ENCODE assay signal across 9 cellular contexts in the genomic region with DNA sequence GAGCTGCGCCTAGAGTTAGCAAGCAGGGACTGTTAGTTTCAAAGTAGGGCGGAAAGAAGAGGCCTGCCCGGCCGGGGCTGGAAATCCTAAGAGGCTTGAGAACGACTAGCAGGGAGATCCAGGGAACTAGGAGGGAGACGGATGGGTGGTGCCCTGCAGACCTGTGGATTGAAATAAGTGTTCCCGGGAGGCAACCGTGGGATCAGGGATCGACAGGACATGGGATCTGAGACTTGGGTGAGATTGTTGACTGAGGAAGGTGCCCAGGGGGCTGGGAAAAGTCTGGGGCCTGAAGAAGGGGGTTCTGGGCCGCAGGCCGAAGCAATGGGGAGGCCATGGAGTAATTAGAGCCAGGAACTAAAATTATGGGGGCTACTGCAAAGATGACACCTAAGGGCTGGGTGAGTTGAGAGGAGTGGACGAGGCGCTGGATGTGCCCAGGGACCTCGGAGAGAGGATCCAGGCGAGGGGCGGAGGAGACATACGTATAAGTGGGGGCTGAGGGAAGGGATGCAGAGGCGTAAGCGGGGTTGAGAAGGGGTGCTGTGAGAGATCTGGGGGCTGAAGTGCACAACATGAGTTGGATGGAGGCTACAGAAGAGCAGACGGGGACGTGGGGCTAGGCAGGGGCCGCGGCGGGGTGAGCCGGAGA. TPM values are rescaled to one million over a fixed set of nuclear protein-coding genes. Genes with fewer than 3 reads are reported as not detected.
DNase-seq lines count a peak whose midpoint lies in the region; ATAC-seq and TF ChIP-seq lines count a peak whose summit lies in the region.
"Had no signal": no experiment of that assay in that cellular context is flagged by ENCODE, and none has a peak within 500 bp of the region (broad histone marks: within the 10 kb centered on the region; RNA-seq: fewer than 3 reads in every experiment).

No MANE protein-coding gene starts in this region.

- H3K27me3 Mint-ChIP-seq in WTC11 (ENCODE audit: low read depth) = no peaks in the 10 kb centered on the region
- no peaks in the 10 kb centered on the region for H3K27me3 Mint-ChIP-seq in progenitor cell of endocrine pancreas
- H3K27me3 Mint-ChIP-seq: naive B cell had no signal

- H3K36me3 Mint-ChIP-seq in WTC11 (no peaks in the 10 kb centered on the region), progenitor cell of endocrine pancreas (ENCODE audit: insufficient read depth) (no peaks in the 10 kb centered on the region)

- 1% methylated on average over 25 of the region's 25 CpGs for WGBS in right cardiac atrium

- H3K27ac ChIP-seq in right cardiac atrium (ENCODE audit: low read length) (peak overlapping the region; percentile 66), gastrocnemius medialis (peak overlapping the region; percentile 80 to 90 (median 84))

- no peak overlapping the region for H3K27ac Mint-ChIP-seq in WTC11
- H3K27ac Mint-ChIP-seq in progenitor cell of endocrine pancreas = no peak overlapping the region
- H3K27ac Mint-ChIP-seq: naive B cell had no signal

- H3K36me3 ChIP-seq in ES-I3 (ENCODE audit: insufficient read depth, low read length) = no peaks in the 10 kb centered on the region
- no peaks in the 10 kb centered on the region for H3K36me3 ChIP-seq in gastrocnemius medialis

- CTCF ChIA-PET in WTC11 (lab: Charles Lee) = interaction anchor here (1.1 to 1.7 kb wide), 4 partner anchors 36 to 482 kb away, joined by 4 to 11 read pairs (median 6); no protein-coding TSS in a partner anchor

- H3K4me3 Mint-ChIP-seq in WTC11 (no peak overlapping the region), progenitor cell of endocrine pancreas (ENCODE audit: low read depth) (no peak overlapping the region)
- H3K4me3 Mint-ChIP-seq: naive B cell had no signal

- peak overlapping the region; percentile 88 for H3K4me3 ChIP-seq in right cardiac atrium (ENCODE audit: low read length)
- peak overlapping the region; percentile 69 to 97 (median 89) for H3K4me3 ChIP-seq in gastrocnemius medialis

- H3K4me1 Mint-ChIP-seq in WTC11 (peaks cover 6% of the 10 kb centered on the region), progenitor cell of endocrine pancreas (ENCODE audit: low read depth) (peaks cover 3% of the 10 kb centered on the region)

- POLR2A ChIA-PET in WTC11 (lab: Charles Lee) = interaction anchor here (0.9 to 1.6 kb wide), 3 partner anchors 36 to 177 kb away, joined by 3 to 4 read pairs (median 3); no protein-coding TSS in a partner anchor

- H3K4me1 ChIP-seq in ES-I3 (ENCODE audit: insufficient read depth, low read length) (peaks cover 4% of the 10 kb centered on the region; the same call in 1 of the 2 replicates), right cardiac atrium (ENCODE audit: control insufficient read depth, insufficient read depth, low read length) (no peaks in the 10 kb centered on the region), gastrocnemius medialis (peaks cover 15 to 18% of the 10 kb centered on the region in 2 donors)

- H3K9me3 Mint-ChIP-seq in WTC11 = no peaks in the 10 kb centered on the region
- no peaks in the 10 kb centered on the region for H3K9me3 Mint-ChIP-seq in progenitor cell of endocrine pancreas (ENCODE audit: low read depth)
- H3K9me3 Mint-ChIP-seq: naive B cell had no signal

- DNase-seq in A172 (ENCODE audit: low spot score) (peak; percentile 8), HK-2 (ENCODE audit: unreplicated experiment) (peak; percentile 49), WTC11 (ENCODE audit: low spot score) (no peak), right cardiac atrium (peak; percentile 26 to 63 (median 57)), gastrocnemius medialis (no peak), progenitor cell of endocrine pancreas (ENCODE audit: low spot score, unreplicated experiment) (no peak), SHP77 treated with DMSO at 0.1 percent for 48 hours (lab: John Stamatoyannopoulos, UW) (no peak)

- intact Hi-C loops in right cardiac atrium (cut with DNase I) (no loop called here), gastrocnemius medialis (cut with DNase I; ENCODE audit: low total_unique reads) (loop anchor here (1.0 to 10.0 kb wide), 5 partner anchors 19 to 880 kb away; partner anchors contain the start of genes CDK17, METAP2 and SNRPF)

- H3K27me3 ChIP-seq in right cardiac atrium (ENCODE audit: control insufficient read depth, insufficient read depth) (no peaks in the 10 kb centered on the region), gastrocnemius medialis (no peaks in the 10 kb centered on the region)

- peak overlapping the region; percentile 85 for H3K9ac ChIP-seq in ES-I3 (ENCODE audit: low read depth, low read length)

- ATAC-seq in WTC11 = peak; percentile 16
- ATAC-seq in right cardiac atrium = peak; percentile 12 to 31
- peak; percentile 2 for ATAC-seq in gastrocnemius medialis

- TF ChIP-seq CTCF in WTC11 (IDR thresholded peaks at IDR 0.05) (no peak), gastrocnemius medialis (IDR thresholded peaks at IDR 0.05 in 4 of 5, conservative IDR thresholded peaks at IDR 0.05 in 1 of 5) (no peak), progenitor cell of endocrine pancreas (IDR thresholded peaks at IDR 0.05; ENCODE audit: unreplicated experiment) (no peak)

- in situ Hi-C loops in gastrocnemius medialis (cut with MboI; ENCODE audit: low sequenced_read_pairs in 4 of 4) = no loop called here

- H3K9me3 ChIP-seq in ES-I3 (ENCODE audit: control insufficient read depth, insufficient read depth, low read length) (no peaks in the 10 kb centered on the region), right cardiac atrium (ENCODE audit: control insufficient read depth, low read length) (no peaks in the 10 kb centered on the region), gastrocnemius medialis (no peaks in the 10 kb centered on the region)

- no peak for TF ChIP-seq POLR2A in gastrocnemius medialis (IDR thresholded peaks at IDR 0.05)

TF ChIP-seq in WTC11, 78 proteins besides CTCF, POLR2A, EP300 and RAD21:
- TF ChIP-seq MYBL2 (CRISPR knock-in tag; IDR thresholded peaks at IDR 0.05) (0 out of 2 replicates have a peak, but pooled peaks have one; percentile 2), ZNF121 (CRISPR knock-in tag; IDR thresholded peaks at IDR 0.05) (no peak), ZNF425 (CRISPR knock-in tag; conservative IDR thresholded peaks at IDR 0.05) (no peak), TEAD4 (CRISPR knock-in tag; IDR thresholded peaks at IDR 0.05) (0 out of 2 replicates have a peak, but pooled peaks have one; percentile 2), EMX1 (CRISPR knock-in tag; IDR thresholded peaks at IDR 0.05) (no peak), ZNF317 (CRISPR knock-in tag; IDR thresholded peaks at IDR 0.05; ENCODE audit: borderline replicate concordance, low read depth) (no peak), USF2 (CRISPR knock-in tag; IDR thresholded peaks at IDR 0.05) (no peak)

RNA-seq across cellular contexts. Expression of gene LTA4H, which starts 0.6 kb away (rescaled TPM):
- 87.0 and 92.3 TPM in 2 replicates for total RNA-seq in A172 (2014; rRNA removed; shearing (Covaris generic))
- total RNA-seq in WTC11 (2021) (134 to 172 TPM (median 162 TPM) in 3 replicates), right cardiac atrium (10 to 100 TPM; 38.1 to 57.0 (median 48.4) TPM), gastrocnemius medialis (10 to 100 TPM; 36.7 to 46.9 (median 40.6) TPM), progenitor cell of endocrine pancreas (98.9 and 103 TPM in 2 replicates)
- 36.8 TPM for polyA plus RNA-seq in right cardiac atrium

RNA-seq across cellular contexts. Expression of gene HAL, which starts 38.6 kb away (rescaled TPM):
- total RNA-seq in A172 (2014; rRNA removed; shearing (Covaris generic)) = not detected in 2 replicates
- total RNA-seq in WTC11 (2021) (0.23 to 0.39 TPM (median 0.32 TPM) in 3 replicates), right cardiac atrium (under 1 TPM in 2 of 4 donors, not detected in 2; 0.11 to 0.62 TPM), gastrocnemius medialis (1 to 10 TPM in 2 of 4 donors, under 1 TPM in 1, not detected in 1; 0.59 to 1.3 (median 1.3) TPM), progenitor cell of endocrine pancreas (0.46 and 0.49 TPM in 2 replicates)
- polyA plus RNA-seq in right cardiac atrium = 0.05 TPM

Comparison
In these comparisons a context has a peak if more than half of its experiments do, and no peak if none do; other contexts are left out.
1. DNase-seq: peak in A172 (single experiment), HK-2 (single experiment) and right cardiac atrium (3 of 3); none in WTC11 (single experiment), gastrocnemius medialis (0 of 2), progenitor cell of endocrine pancreas (single experiment) and SHP77 treated with DMSO at 0.1 percent for 48 hours (single experiment).
2. Peak in every context shown above with its lines, with median percentiles within 50 percentile points of each other: ATAC-seq.